Comparison of ENCODE assay signal across 17 cellular contexts in genomic region chr3:99366663-99367429, GRCh38.
DNase-seq lines count a peak whose midpoint lies in the region; ATAC-seq and TF ChIP-seq lines count a peak whose summit lies in the region.
"Had no signal": no experiment of that assay in that cellular context is flagged by ENCODE, and none has a peak within 500 bp of the region (broad histone marks: within the 10 kb centered on the region; RNA-seq: fewer than 3 reads in every experiment).

No MANE protein-coding gene starts in this region.

- no peaks in the 10 kb centered on the region for H3K27me3 ChIP-seq in foreskin keratinocyte
- H3K27me3 ChIP-seq: right atrium auricular region, vagina had no signal

- no peaks in the 10 kb centered on the region for H3K4me1 ChIP-seq in foreskin keratinocyte
- H3K4me1 ChIP-seq: right atrium auricular region, vagina had no signal

- in situ Hi-C loops in SK-MEL-5 (cut with HindIII; ENCODE audit: low pct_unique_long_range_greater_than_20kb, low sequenced_read_pairs): no loop called here

- no peak overlapping the region for H3K27ac ChIP-seq in foreskin keratinocyte
- H3K27ac ChIP-seq: right atrium auricular region, vagina had no signal

- no peak for ATAC-seq in foreskin keratinocyte
- ATAC-seq in left lobe of liver: no peak
- ATAC-seq: T-cell had no signal

- DNase-seq in DMS53 treated with DMSO at 0.1 percent for 48 hours (lab: John Stamatoyannopoulos, UW; ENCODE audit: unreplicated experiment) (peak; percentile 1), HT1080 (ENCODE audit: low read depth) (peak; percentile 6), SK-MEL-5 (ENCODE audit: low read depth, low spot score) (peak; percentile 48), iPS-NIHi11 (ENCODE audit: low spot score) (peak; percentile 34), GM19238 (ENCODE audit: insufficient read length, low spot score) (no peak), occipital lobe (lab: John Stamatoyannopoulos, UW) (no peak), foreskin keratinocyte (no peak), left lobe of liver (ENCODE audit: low spot score) (no peak)
- DNase-seq: DMS79 treated with DMSO at 0.1 percent for 48 hours; foreskin fibroblast; KBM-7; naive B cell; NCI-H2081 treated with DMSO at 0.1 percent for 48 hours; stimulated activated CD4-positive, alpha-beta T cell treated with anti-CD3 and anti-CD28 coated beads, Interleukin-4, amount 100 ng/mL, for 1 hour; T-cell had no signal

- TF ChIP-seq CTCF in foreskin keratinocyte (conservative IDR thresholded peaks at IDR 0.05): no peak

Comparison
In these comparisons a context has a peak if more than half of its experiments do, and no peak if none do; other contexts are left out.
1. DNase-seq: peak in DMS53 treated with DMSO at 0.1 percent for 48 hours (single experiment), HT1080 (single experiment), SK-MEL-5 (single experiment) and iPS-NIHi11 (single experiment); none in GM19238 (single experiment), occipital lobe (single experiment), foreskin keratinocyte (0 of 2) and left lobe of liver (single experiment).